Comparison of ENCODE assay signal across 27 cellular contexts in the genomic region with DNA sequence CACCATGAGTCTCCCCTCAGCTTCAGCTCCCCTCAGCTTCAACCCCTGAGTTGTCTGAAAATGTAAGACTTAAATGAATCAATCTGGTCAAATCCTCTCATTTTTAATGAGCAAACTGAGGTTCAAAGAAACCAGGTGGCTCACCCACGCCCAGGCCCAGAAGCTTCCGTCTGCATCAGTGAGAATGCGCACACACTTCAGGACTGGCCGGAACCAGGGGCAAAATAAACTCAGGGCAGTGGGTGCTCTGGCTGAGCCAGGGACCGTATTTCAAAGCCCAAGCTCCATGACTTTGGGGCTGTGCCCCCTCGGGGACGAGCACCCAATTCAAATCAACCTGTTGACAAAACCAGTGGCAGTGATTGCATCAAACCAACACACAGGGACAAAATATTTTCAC. TPM values are rescaled to one million over a fixed set of nuclear protein-coding genes. Genes with fewer than 3 reads are reported as not detected.
A peak's percentile ranks its signal among the peaks of the same experiment; 100 is the strongest.
DNase-seq lines count a peak whose midpoint lies in the region; ATAC-seq, FAIRE-seq and TF ChIP-seq lines count a peak whose summit lies in the region.
"Had no signal": no experiment of that assay in that cellular context is flagged by ENCODE, and none has a peak within 500 bp of the region (broad histone marks: within the 10 kb centered on the region; RNA-seq: fewer than 3 reads in every experiment).

No MANE protein-coding gene starts in this region.

- no peak overlapping the region for H3K23ac ChIP-seq in H9 (ENCODE audit: insufficient read length, low read depth, low read length)

- no peaks in the 10 kb centered on the region for H3K27me3 ChIP-seq in H9 (ENCODE audit: insufficient read depth, low read length)
- no peaks in the 10 kb centered on the region for H3K27me3 ChIP-seq in WERI-Rb-1 (ENCODE audit: insufficient read depth, low read depth, severe bottlenecking)
- H3K27me3 ChIP-seq in osteoblast (ENCODE audit: insufficient read depth, low read length) = peaks cover 32% of the 10 kb centered on the region
- peaks cover 45% of the 10 kb centered on the region for H3K27me3 ChIP-seq in transverse colon

- H3K56ac ChIP-seq in H9 (ENCODE audit: insufficient read length, low read depth, low read length) = no peak overlapping the region

- no peak overlapping the region for H3K4ac ChIP-seq in H9 (ENCODE audit: low read depth, low read length)

- H3K4me3 ChIP-seq in WERI-Rb-1 (ENCODE audit: low read depth, low read length) (no peak overlapping the region), osteoblast (ENCODE audit: insufficient read depth, low read length) (no peak overlapping the region), transverse colon (no peak overlapping the region)
- H3K4me3 ChIP-seq: A549, PC-9, SJSA1 had no signal

- no peak overlapping the region for H3K27ac ChIP-seq in H9 (ENCODE audit: insufficient read length, low read depth, low read length)
- peak overlapping the region; percentile 94 for H3K27ac ChIP-seq in WERI-Rb-1
- H3K27ac ChIP-seq in osteoblast (ENCODE audit: low read depth, low read length) = no peak overlapping the region
- no peak overlapping the region for H3K27ac ChIP-seq in transverse colon
- H3K27ac ChIP-seq: A549, PC-9, SJSA1 had no signal

- H3K4me1 Mint-ChIP-seq in H9 (peaks cover 44 to 49% of the 10 kb centered on the region in 2 experiments), glutamatergic neuron (ENCODE audit: low read depth, unreplicated experiment) (peaks cover 30% of the 10 kb centered on the region)
- H3K4me1 Mint-ChIP-seq in stimulated activated effector memory CD8-positive, alpha-beta T cell treated with anti-CD3 and anti-CD28 coated beads, Interleukin-12 subunit alpha, Interleukin-12 subunit beta, amount 100 ng/mL, for 72 hours = no peaks in the 10 kb centered on the region

- H3K9me3 ChIP-seq in H9 (ENCODE audit: control insufficient read depth, low read depth, low read length) (no peaks in the 10 kb centered on the region), WERI-Rb-1 (ENCODE audit: severe bottlenecking) (peaks cover 3% of the 10 kb centered on the region), osteoblast (ENCODE audit: low read depth, low read length) (no peaks in the 10 kb centered on the region), transverse colon (no peaks in the 10 kb centered on the region)
- H3K9me3 ChIP-seq: A549, Caco-2, SJSA1 had no signal

- WGBS in H9 (ENCODE audit: extremely low coverage, insufficient read length, low lambda C conversion rate) = no CpG with 5 or more reads among the region's 7 CpGs
- 78% methylated on average over 7 of the region's 7 CpGs; no CpG with 5 or more reads in 1 of the 2 donors for WGBS in transverse colon (ENCODE audit: low coverage in 1 of 2), 2 donors

- no peak for TF ChIP-seq CTCF in H9 (conservative IDR thresholded peaks at IDR 0.05)
- no peak for TF ChIP-seq CTCF in WERI-Rb-1 (IDR thresholded peaks at IDR 0.05; ENCODE audit: low read depth, low read length)
- no peak for TF ChIP-seq CTCF in glutamatergic neuron (IDR thresholded peaks at IDR 0.05; ENCODE audit: partially characterized antibody, unreplicated experiment)
- TF ChIP-seq CTCF in osteoblast (IDR thresholded peaks at IDR 0.05; ENCODE audit: extremely low read depth, low read depth, low read length) = no peak
- TF ChIP-seq CTCF in transverse colon (IDR thresholded peaks at IDR 0.05) = no peak

- no peak for TF ChIP-seq EP300 in transverse colon (IDR thresholded peaks at IDR 0.05; ENCODE audit: low read depth)

- H3K4me3 Mint-ChIP-seq in H9 (no peak overlapping the region), glutamatergic neuron (ENCODE audit: unreplicated experiment) (peak overlapping the region; percentile 15)
- no peak overlapping the region for H3K4me3 Mint-ChIP-seq in stimulated activated effector memory CD8-positive, alpha-beta T cell treated with anti-CD3 and anti-CD28 coated beads, Interleukin-12 subunit alpha, Interleukin-12 subunit beta, amount 100 ng/mL, for 72 hours
- H3K4me3 Mint-ChIP-seq: CD4-positive, alpha-beta memory T cell had no signal

- ATAC-seq in stimulated activated effector memory CD8-positive, alpha-beta T cell treated with anti-CD3 and anti-CD28 coated beads, Interleukin-12 subunit alpha, Interleukin-12 subunit beta, amount 100 ng/mL, for 72 hours = no peak
- ATAC-seq: A549 had no signal

- H4K8ac ChIP-seq in H9 (replicated peaks; ENCODE audit: insufficient read length, low read depth, low read length) = no peak overlapping the region

- H3K79me2 ChIP-seq in H9 (ENCODE audit: insufficient read depth, low read length) = peaks cover 25% of the 10 kb centered on the region; the same call in 1 of the 2 replicates
- H3K79me2 ChIP-seq in osteoblast (ENCODE audit: insufficient read depth, low read length) = no peaks in the 10 kb centered on the region

- H3K36me3 ChIP-seq in WERI-Rb-1 (peaks cover 52% of the 10 kb centered on the region), osteoblast (ENCODE audit: insufficient read depth, low read length) (no peaks in the 10 kb centered on the region), transverse colon (no peaks in the 10 kb centered on the region)
- H3K36me3 ChIP-seq: SJSA1 had no signal

- H2BK12ac ChIP-seq in H9 (ENCODE audit: insufficient read length, low read depth, low read length) = no peak overlapping the region

- intact Hi-C loops in transverse colon (cut with DNase I; ENCODE audit: low total_unique reads) = no loop called here

- TF ChIP-seq POLR2A in GM12891 (IDR thresholded peaks at IDR 0.05; ENCODE audit: low read depth, low read length) = no peak
- no peak for TF ChIP-seq POLR2A in transverse colon (IDR thresholded peaks at IDR 0.05)

- H3K27ac Mint-ChIP-seq in H9 (peak overlapping the region in 2 of 3 experiments; percentile 67 to 78; a peak in 3 of 7 replicates), glutamatergic neuron (ENCODE audit: unreplicated experiment) (peak overlapping the region; percentile 73)
- no peak overlapping the region for H3K27ac Mint-ChIP-seq in stimulated activated effector memory CD8-positive, alpha-beta T cell treated with anti-CD3 and anti-CD28 coated beads, Interleukin-12 subunit alpha, Interleukin-12 subunit beta, amount 100 ng/mL, for 72 hours
- H3K27ac Mint-ChIP-seq: CD4-positive, alpha-beta memory T cell had no signal

- peaks cover 5% of the 10 kb centered on the region for H3K23me2 ChIP-seq in H9 (ENCODE audit: insufficient read length, low read depth, low read length, poor library complexity, severe bottlenecking)

- no peak overlapping the region for H3K18ac ChIP-seq in H9 (ENCODE audit: insufficient read length, low read depth, low read length)

- in situ Hi-C loops in transverse colon (cut with MboI; ENCODE audit: low pct_ligation_motif_present in 1 of 4, low pct_unique_long_range_greater_than_20kb in 1 of 4, low sequenced_read_pairs in 3 of 4) = no loop called here

- no peak overlapping the region for H4K5ac ChIP-seq in H9 (ENCODE audit: insufficient read length, low read depth, low read length)

- no peak overlapping the region for H2AFZ ChIP-seq in H9 (ENCODE audit: low read length)
- no peak overlapping the region for H2AFZ ChIP-seq in osteoblast (ENCODE audit: low read length)
- H2AFZ ChIP-seq: PC-9 had no signal

- H4K91ac ChIP-seq in H9 (ENCODE audit: insufficient read length, low read depth, low read length) = no peak overlapping the region

- no peak overlapping the region for H2BK15ac ChIP-seq in H9 (ENCODE audit: low read depth, low read length)

- no peak overlapping the region for H2BK5ac ChIP-seq in H9 (ENCODE audit: insufficient read length, low read length)

- no peak for FAIRE-seq in GM12891 (lab: Jason Lieb, UNC)
- FAIRE-seq: A549, G401.6, HTR-8/SVneo had no signal

- H3K27me3 Mint-ChIP-seq in H9 (ENCODE audit: low read depth) (peaks cover 14% of the 10 kb centered on the region), glutamatergic neuron (ENCODE audit: unreplicated experiment) (peaks cover 7% of the 10 kb centered on the region)

- no peak overlapping the region for H3K4me2 ChIP-seq in H9 (ENCODE audit: insufficient read depth, insufficient read length, low read length)
- H3K4me2 ChIP-seq in osteoblast (ENCODE audit: insufficient read depth, low read length) = no peak overlapping the region
- H3K4me2 ChIP-seq: A549, PC-9 had no signal

- H2BK120ac ChIP-seq in H9 (ENCODE audit: low read depth, low read length, poor library complexity, severe bottlenecking) = no peak overlapping the region

- DNase-seq in H9 = no peak
- no peak for DNase-seq in WERI-Rb-1
- DNase-seq in glutamatergic neuron = peak; percentile 8
- DNase-seq in osteoblast (ENCODE audit: insufficient read length, low spot score, missing footprints) = peak; percentile 22
- DNase-seq in GM12891 (ENCODE audit: insufficient read length, low spot score) = no peak
- no peak for DNase-seq in activated CD4-positive, alpha-beta T cell treated with anti-CD3 and anti-CD28 coated beads, Interleukin-2, amount 50 U/mL, for 4 hours
- DNase-seq in stimulated activated effector memory CD8-positive, alpha-beta T cell treated with anti-CD3 and anti-CD28 coated beads, Interleukin-12 subunit alpha, Interleukin-12 subunit beta, amount 100 ng/mL, for 72 hours (ENCODE audit: low spot score in 2 of 2) = no peak
- DNase-seq in transverse colon = no peak
- DNase-seq: C1 segment of cervical spinal cord; CD4-positive, alpha-beta memory T cell; H7; KBM-7; MV-4-11; NCI-H1105; NCI-H1436 treated with DMSO at 0.1 percent for 48 hours; NCI-H1930; NCI-H2107; NCI-H446 treated with DMSO at 0.1 percent for 48 hours; NCI-H526; PC-9; Right ventricle myocardium superior had no signal

- no peak overlapping the region for H3K9ac ChIP-seq in H9 (ENCODE audit: extremely low read depth, insufficient read length, low read length)

- peaks cover 15 to 16% of the 10 kb centered on the region in 2 experiments for H3K9me3 Mint-ChIP-seq in H9
- peaks cover 18% of the 10 kb centered on the region for H3K9me3 Mint-ChIP-seq in glutamatergic neuron (ENCODE audit: unreplicated experiment)
- peaks cover 5% of the 10 kb centered on the region for H3K9me3 Mint-ChIP-seq in stimulated activated effector memory CD8-positive, alpha-beta T cell treated with anti-CD3 and anti-CD28 coated beads, Interleukin-12 subunit alpha, Interleukin-12 subunit beta, amount 100 ng/mL, for 72 hours

- H3K4me1 ChIP-seq in H9 (ENCODE audit: insufficient read depth, low read length) = peaks cover 12% of the 10 kb centered on the region; the same call in 1 of the 2 replicates
- H3K4me1 ChIP-seq in osteoblast (ENCODE audit: insufficient read depth, low read length) = no peaks in the 10 kb centered on the region
- peaks cover 0 to 5% (median 2%) of the 10 kb centered on the region in 4 donors for H3K4me1 ChIP-seq in transverse colon
- H3K4me1 ChIP-seq: A549, Caco-2 had no signal

- H3K79me1 ChIP-seq in H9 (ENCODE audit: insufficient read depth, low read depth, low read length, poor library complexity, severe bottlenecking) = peaks cover 2% of the 10 kb centered on the region

- H4K20me1 ChIP-seq in H9 (ENCODE audit: control insufficient read depth, insufficient read depth, insufficient read length) (no peaks in the 10 kb centered on the region), osteoblast (ENCODE audit: insufficient read depth, low read length) (no peaks in the 10 kb centered on the region)

- peaks cover 12 to 26% (median 17%) of the 10 kb centered on the region in 3 experiments for H3K36me3 Mint-ChIP-seq in H9 (ENCODE audit: insufficient read depth in 1 of 3, low read depth in 3 of 3)
- H3K36me3 Mint-ChIP-seq in glutamatergic neuron (ENCODE audit: unreplicated experiment) = peaks cover 9% of the 10 kb centered on the region
- H3K36me3 Mint-ChIP-seq in stimulated activated effector memory CD8-positive, alpha-beta T cell treated with anti-CD3 and anti-CD28 coated beads, Interleukin-12 subunit alpha, Interleukin-12 subunit beta, amount 100 ng/mL, for 72 hours = no peaks in the 10 kb centered on the region

- H2BK20ac ChIP-seq in H9 (ENCODE audit: low read depth, low read length, poor library complexity, severe bottlenecking) = no peak overlapping the region

- no peak overlapping the region for H3T11ph ChIP-seq in H9 (ENCODE audit: low read length)

- H2AK5ac ChIP-seq in H9 (ENCODE audit: insufficient read length, low read length) = no peak overlapping the region

- no peak overlapping the region for H3K14ac ChIP-seq in H9 (ENCODE audit: insufficient read depth, low read length)

RNA-seq across cellular contexts. Expression of a gene that starts 3.1 kb away (rescaled TPM):
- total RNA-seq in H9 (2021) = 15.0 and 16.2 TPM in 2 replicates
- 79.5 TPM for total RNA-seq in glutamatergic neuron (ENCODE audit: unreplicated experiment)
- under 0.01 TPM in 1 of 2 replicates, not detected in the other for total RNA-seq in osteoblast
- polyA plus RNA-seq in GM12891 (2012; ENCODE audit: low read depth, missing spikeins) = 0.12 TPM
- under 1 TPM in 2 of 4 donors, not detected in 2; 0.32 to 0.68 TPM for total RNA-seq in transverse colon
- total RNA-seq: Caco-2; CD4-positive, alpha-beta memory T cell; MCF 10A; SJSA1 had no signal
- polyA plus RNA-seq: A549; CD4-positive, alpha-beta memory T cell had no signal

RNA-seq across cellular contexts. Expression of a gene that starts 32.6 kb away (rescaled TPM):
- total RNA-seq in H9 (2021) (5.2 and 5.5 TPM in 2 replicates), glutamatergic neuron (ENCODE audit: unreplicated experiment) (not detected), osteoblast (not detected in 2 replicates), transverse colon (not detected)
- polyA plus RNA-seq in GM12891 (2012; ENCODE audit: low read depth, missing spikeins) = not detected
- total RNA-seq: Caco-2; CD4-positive, alpha-beta memory T cell; MCF 10A; PC-9; Right ventricle myocardium superior; SJSA1 had no signal
- polyA plus RNA-seq: A549; CD4-positive, alpha-beta memory T cell had no signal

RNA-seq across cellular contexts. Expression of a gene that starts 47.1 kb away (rescaled TPM):
- total RNA-seq in H9 (2021) = 0.20 and 0.31 TPM in 2 replicates
- total RNA-seq in glutamatergic neuron (ENCODE audit: unreplicated experiment) = 0.96 TPM
- 1.8 and 2.9 TPM in 2 replicates for total RNA-seq in osteoblast
- 0.19 TPM for polyA plus RNA-seq in GM12891 (2012; ENCODE audit: low read depth, missing spikeins)
- 1 to 10 TPM in 1 of 4 donors, under 1 TPM in 2, not detected in 1; 0.68 to 3.7 (median 0.80) TPM for total RNA-seq in transverse colon
- total RNA-seq: Caco-2 had no signal

Comparison
In these comparisons a context has a peak if more than half of its experiments do, and no peak if none do; other contexts are left out.
1. DNase-seq: peak in glutamatergic neuron (single experiment) and osteoblast (single experiment); none in H9 (single experiment), WERI-Rb-1 (single experiment), GM12891 (single experiment), activated CD4-positive, alpha-beta T cell treated with anti-CD3 and anti-CD28 coated beads, Interleukin-2, amount 50 U/mL, for 4 hours (0 of 2), stimulated activated effector memory CD8-positive, alpha-beta T cell treated with anti-CD3 and anti-CD28 coated beads, Interleukin-12 subunit alpha, Interleukin-12 subunit beta, amount 100 ng/mL, for 72 hours (0 of 2) and transverse colon (single experiment).